Comparison of ENCODE assay signal across 9 cellular contexts in the genomic region with DNA sequence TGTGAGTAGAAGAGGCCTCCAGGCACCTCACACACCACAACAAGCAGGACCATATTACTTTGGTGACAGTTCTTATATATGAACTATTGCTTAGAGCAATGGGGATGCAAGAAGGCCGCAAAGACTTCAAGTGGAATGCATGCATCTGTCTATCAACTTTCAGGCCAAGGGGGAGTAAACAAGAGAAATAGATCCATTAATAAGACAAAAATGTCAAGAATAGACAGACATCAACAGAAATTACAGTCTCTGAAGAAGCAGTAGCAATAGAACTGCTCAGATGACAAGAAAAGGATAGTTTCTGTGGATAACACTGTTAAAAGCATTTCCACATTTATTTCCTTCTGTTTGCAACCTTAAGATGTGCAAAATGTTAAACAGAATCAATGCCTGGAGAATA.
"Had no signal": no experiment of that assay in that cellular context is flagged by ENCODE, and none has a peak within 500 bp of the region (broad histone marks: within the 10 kb centered on the region; RNA-seq: fewer than 3 reads in every experiment).

No MANE protein-coding gene starts in this region.

- DNase-seq: IMR-90, KBM-7, KG1 had no signal

- H3K4me1 Mint-ChIP-seq: IgD-negative memory B cell had no signal

- H3K27ac ChIP-seq: HL-60, KMS-11 had no signal

- H3K4me2 ChIP-seq: KMS-11 had no signal

- H3K27ac Mint-ChIP-seq: IgD-negative memory B cell had no signal

- ATAC-seq: HepG2, K562 had no signal

- H3K4me3 Mint-ChIP-seq: IgD-negative memory B cell had no signal

- FAIRE-seq: HepG2, HTR-8/SVneo, K562 had no signal

- H3K9ac ChIP-seq: KMS-11 had no signal

- H3K4me3 ChIP-seq: K562 had no signal

- H3K36me3 Mint-ChIP-seq: IgD-negative memory B cell had no signal

- H3K27me3 Mint-ChIP-seq: IgD-negative memory B cell had no signal
